ENCODE assay signal across 13 cellular contexts in the genomic region with DNA sequence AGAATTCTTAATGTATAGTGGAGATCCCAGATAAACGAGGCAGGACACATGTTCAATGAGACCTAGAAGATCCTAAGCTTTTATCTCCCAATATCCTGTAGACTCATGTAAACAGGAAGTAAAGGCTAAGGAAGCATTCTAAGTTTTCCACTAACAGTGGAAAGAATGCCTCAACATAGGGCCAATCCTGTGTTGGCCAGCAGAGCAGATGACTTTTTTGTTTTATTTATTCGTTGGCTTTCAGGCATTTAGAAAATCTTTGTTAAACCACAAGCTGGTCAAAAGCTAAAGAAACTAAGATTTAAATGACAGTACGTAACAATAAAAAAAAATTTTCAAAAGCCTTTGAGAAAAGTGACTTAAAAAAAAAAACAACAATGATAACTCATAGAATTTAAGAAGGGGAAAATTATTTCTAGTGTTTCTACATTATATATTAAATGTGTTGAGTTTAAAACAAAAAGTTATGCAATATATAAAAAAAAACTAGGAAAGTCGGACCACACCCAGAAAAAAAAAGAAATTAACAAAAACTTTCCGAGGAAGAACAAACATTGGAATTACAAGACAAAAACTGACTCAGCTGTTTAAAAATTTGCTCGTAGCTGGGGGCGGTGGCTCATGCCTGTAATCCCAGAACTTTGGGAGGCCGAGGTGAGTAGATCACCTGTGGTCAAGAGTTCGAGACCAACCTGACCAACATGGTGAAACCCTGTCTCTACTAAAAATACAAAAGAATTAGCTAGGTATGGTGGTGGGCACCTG.
"Had no signal": no experiment of that assay in that cellular context is flagged by ENCODE, and none has a peak within 500 bp of the region (broad histone marks: within the 10 kb centered on the region; RNA-seq: fewer than 3 reads in every experiment).

No MANE protein-coding gene starts in this region.

- ATAC-seq: activated CD4-positive, CD25-positive, alpha-beta regulatory T cell treated with anti-CD3 and anti-CD28 coated beads, Interleukin-2, amount 50 U/mL, for 24 hours; activated naive CD4-positive, alpha-beta T cell treated with anti-CD3 and anti-CD28 coated beads, Interleukin-2, amount 50 U/mL, for 72 hours; esophagus mucosa; psoas muscle; right lobe of liver had no signal

- DNase-seq: activated effector memory CD4-positive, alpha-beta T cell treated with anti-CD3 and anti-CD28 coated beads, Interleukin-2, amount 50 U/mL, for 16 hours; amygdala; endodermal cell; foreskin fibroblast; mammary epithelial cell; psoas muscle; right lobe of liver; stimulated activated CD4-positive, alpha-beta T cell treated with anti-CD3 and anti-CD28 coated beads, Interleukin-2, amount 100 ng/mL, for 48 hours; stimulated activated naive CD4-positive, alpha-beta T cell treated with Interleukin-2 at 50 U/mL for 16 hours had no signal

- FAIRE-seq: TTC549 had no signal
